Comparison of ENCODE assay signal across 22 cellular contexts in the genomic region with DNA sequence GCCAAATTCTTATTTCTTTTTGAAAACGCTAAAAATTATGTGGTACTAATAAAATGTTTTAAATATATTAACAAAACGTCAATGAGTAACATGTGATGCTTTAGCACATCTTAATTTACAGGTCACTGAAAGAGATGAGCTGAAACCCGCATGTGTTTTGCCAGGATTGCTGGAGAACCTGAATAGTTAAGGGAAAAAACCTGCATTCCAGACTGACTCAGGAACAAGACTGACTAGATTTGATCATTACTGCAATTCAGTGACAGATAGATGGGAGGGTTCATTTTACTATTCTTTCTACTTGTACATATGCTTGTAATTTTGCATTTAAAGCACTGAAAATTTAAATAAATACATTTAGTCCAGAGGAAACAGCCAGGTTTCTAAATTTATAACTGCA.
A peak's percentile ranks its signal among the peaks of the same experiment; 100 is the strongest.
DNase-seq lines count a peak whose midpoint lies in the region; ATAC-seq and TF ChIP-seq lines count a peak whose summit lies in the region.
"Had no signal": no experiment of that assay in that cellular context is flagged by ENCODE, and none has a peak within 500 bp of the region (broad histone marks: within the 10 kb centered on the region; RNA-seq: fewer than 3 reads in every experiment).

No MANE protein-coding gene starts in this region.

- H3K9ac ChIP-seq in GM23248 (peak overlapping the region; percentile 82), PC-3 (ENCODE audit: low read length) (no peak overlapping the region)

- no peak overlapping the region for H3K27ac Mint-ChIP-seq in CD4-positive, alpha-beta memory T cell

- TF ChIP-seq CTCF in PC-3 (conservative IDR thresholded peaks at IDR 0.05; ENCODE audit: low read depth, low read length) (no peak), choroid plexus epithelial cell (conservative IDR thresholded peaks at IDR 0.05; ENCODE audit: low read depth, low read length) (no peak), foreskin fibroblast (IDR thresholded peaks at IDR 0.05; ENCODE audit: low read depth, low read length) (no peak)

- H3F3A ChIP-seq in GM23248 (ENCODE audit: insufficient read depth) (peaks cover 11% of the 10 kb centered on the region; the same call in 1 of the 2 replicates), PC-3 (ENCODE audit: low read length, unreplicated experiment) (no peaks in the 10 kb centered on the region)

- H3K9me3 Mint-ChIP-seq in CD4-positive, alpha-beta memory T cell: peaks cover 0 to 3% (median 0%) of the 10 kb centered on the region in 8 donors

- ATAC-seq in PC-3 (peak; percentile 51; the same call in 1 of the 2 replicates), HG02852 (IDR thresholded peaks at IDR 0.05; ENCODE audit: unreplicated experiment) (no peak)
- ATAC-seq: gastrocnemius medialis, HCT116, left ventricle myocardium superior, right lobe of liver had no signal

- POLR2A ChIA-PET in PC-3 (lab: Charles Lee; ENCODE audit: unreplicated experiment): no interaction called here
- POLR2A ChIA-PET in CD4-positive, alpha-beta memory T cell (lab: Charles Lee; ENCODE audit: partially characterized antibody): no interaction called here

- H3K4me2 ChIP-seq in GM23248 (ENCODE audit: unreplicated experiment): peak overlapping the region; percentile 84
- H3K4me2 ChIP-seq in PC-3 (ENCODE audit: low read length): peak overlapping the region; percentile 10; the same call in 1 of the 2 replicates

- no peaks in the 10 kb centered on the region for H4K20me1 ChIP-seq in GM23248 (ENCODE audit: insufficient read depth)
- 0 out of 2 replicates have a peak, but pooled peaks cover 5% of the 10 kb centered on the region for H4K20me1 ChIP-seq in PC-3 (ENCODE audit: low read length)

- H3K4me3 Mint-ChIP-seq in CD4-positive, alpha-beta memory T cell: no peak overlapping the region

- H3K4me3 ChIP-seq in GM23248 (peak overlapping the region; percentile 62), PC-3 (ENCODE audit: low read length) (no peak overlapping the region), choroid plexus epithelial cell (ENCODE audit: low read depth, low read length) (no peak overlapping the region), mesodermal cell (ENCODE audit: extremely low read depth, insufficient read depth, low read length, poor library complexity, severe bottlenecking) (no peak overlapping the region), foreskin fibroblast (ENCODE audit: low read depth in 1 of 2, low read length in 2 of 2) (no peak overlapping the region)
- no peak overlapping the region for H3K4me3 ChIP-seq in CD4-positive, alpha-beta memory T cell (ENCODE audit: low read length in 2 of 2)
- H3K4me3 ChIP-seq: adrenal gland, gastrocnemius medialis, right lobe of liver had no signal

- 17 to 18% methylated on average over 3 of the region's 3 CpGs for whole genome bisulfite sequencing in GM23248 (ENCODE audit: low coverage in 1 of 2, low lambda C conversion rate in 2 of 2, missing lambda C conversion rate in 2 of 2), 2 experiments
- 100% methylated on average over 1 of the region's 3 CpGs; no CpG with 5 or more reads in 1 of the 2 experiments for WGBS in mesodermal cell (ENCODE audit: insufficient coverage in 2 of 2), 2 experiments

- DNase-seq in GM23248 (peak; percentile 60), PC-3 (peak; percentile 76), choroid plexus epithelial cell (ENCODE audit: low read depth) (peak; percentile 39), cerebellar cortex (ENCODE audit: low spot score) (no peak), foreskin fibroblast (no peak)
- DNase-seq in CD4-positive, alpha-beta memory T cell: no peak
- DNase-seq: adrenal gland; cerebellar nuclear complex; gastrocnemius medialis; Kasumi-1; left ventricle myocardium superior; NCI-H1105; NCI-H2081 treated with DMSO at 0.1 percent for 48 hours; NCI-H748 treated with DMSO at 0.1 percent for 48 hours; occipital lobe; right lobe of liver; stimulated activated naive CD4-positive, alpha-beta T cell treated with Interleukin-2 at 50 U/mL for 16 hours; T-helper 9 cell had no signal

- H3K4me1 ChIP-seq in GM23248 (ENCODE audit: insufficient read depth) (peaks cover 23% of the 10 kb centered on the region), PC-3 (ENCODE audit: insufficient read depth, low read length) (peaks cover 17% of the 10 kb centered on the region), mesodermal cell (ENCODE audit: control insufficient read depth, insufficient read depth, low read length, poor library complexity, severe bottlenecking) (peaks cover 11% of the 10 kb centered on the region)
- H3K4me1 ChIP-seq in CD4-positive, alpha-beta memory T cell (ENCODE audit: insufficient read depth, low read length): no peaks in the 10 kb centered on the region
- H3K4me1 ChIP-seq: gastrocnemius medialis, right lobe of liver had no signal

- H3K9me3 ChIP-seq in GM23248 (ENCODE audit: low read depth): no peaks in the 10 kb centered on the region
- H3K9me3 ChIP-seq in PC-3 (ENCODE audit: low read length): no peaks in the 10 kb centered on the region
- H3K9me3 ChIP-seq in mesodermal cell (ENCODE audit: control insufficient read depth, low read length): no peaks in the 10 kb centered on the region
- no peaks in the 10 kb centered on the region for H3K9me3 ChIP-seq in CD4-positive, alpha-beta memory T cell (ENCODE audit: control insufficient read depth in 1 of 2, low read length in 2 of 2)
- H3K9me3 ChIP-seq: adrenal gland, gastrocnemius medialis, right lobe of liver, tibial nerve had no signal

- in situ Hi-C loops in GM23248 (cut with MboI): no loop called here

- H3K27me3 ChIP-seq in GM23248 (replicated peaks; ENCODE audit: insufficient read depth) (no peaks in the 10 kb centered on the region), PC-3 (ENCODE audit: low read length) (no peaks in the 10 kb centered on the region)
- no peaks in the 10 kb centered on the region for H3K27me3 ChIP-seq in CD4-positive, alpha-beta memory T cell (ENCODE audit: insufficient read depth, low read length)
- H3K27me3 ChIP-seq: adrenal gland, gastrocnemius medialis, right lobe of liver, tibial nerve had no signal

- intact Hi-C loops in PC-3 (cut with micrococcal nuclease): no loop called here
- intact Hi-C loops in CD4-positive, alpha-beta memory T cell (cut with micrococcal nuclease): no loop called here

- BruUV-seq in PC-3 (replicated peaks; lab: Mats Ljungman, UMichigan): no TSS peak

- CTCF ChIA-PET in PC-3 (lab: Charles Lee): no interaction called here
- CTCF ChIA-PET in CD4-positive, alpha-beta memory T cell (lab: Charles Lee; ENCODE audit: partially characterized antibody): no interaction called here

- H2AFZ ChIP-seq in GM23248 (peak overlapping the region; percentile 47; the same call in 1 of the 2 replicates), PC-3 (ENCODE audit: low read length) (no peak overlapping the region)

- H3K36me3 ChIP-seq in GM23248 (ENCODE audit: low read depth) (no peaks in the 10 kb centered on the region), PC-3 (ENCODE audit: low read depth, low read length) (peaks cover 3% of the 10 kb centered on the region; the same call in 1 of the 2 replicates), mesodermal cell (ENCODE audit: control insufficient read depth, insufficient read depth, low read length) (peaks cover 16% of the 10 kb centered on the region)
- no peaks in the 10 kb centered on the region for H3K36me3 ChIP-seq in CD4-positive, alpha-beta memory T cell (ENCODE audit: insufficient read depth, low read length)
- H3K36me3 ChIP-seq: adrenal gland, gastrocnemius medialis, right lobe of liver had no signal

- H3K4me1 Mint-ChIP-seq in CD4-positive, alpha-beta memory T cell: peaks cover 0 to 4% (median 2%) of the 10 kb centered on the region in 4 donors

- H3K79me2 ChIP-seq in GM23248 (ENCODE audit: insufficient read depth): peaks cover 79% of the 10 kb centered on the region
- peaks cover 79% of the 10 kb centered on the region for H3K79me2 ChIP-seq in PC-3 (ENCODE audit: low read length)

- H3K36me3 Mint-ChIP-seq in CD4-positive, alpha-beta memory T cell: peaks cover 0 to 7% of the 10 kb centered on the region in 2 donors

- H3K9me2 ChIP-seq in GM23248 (ENCODE audit: insufficient read depth) (no peaks in the 10 kb centered on the region), PC-3 (replicated peaks; ENCODE audit: low read length) (no peaks in the 10 kb centered on the region)

- peak overlapping the region; percentile 82 for H3K27ac ChIP-seq in GM23248
- peak overlapping the region; percentile 13 for H3K27ac ChIP-seq in PC-3 (ENCODE audit: low read length)
- H3K27ac ChIP-seq in mesodermal cell (ENCODE audit: low read depth, low read length, severe bottlenecking): peak overlapping the region; percentile 18
- H3K27ac ChIP-seq in CD4-positive, alpha-beta memory T cell (ENCODE audit: low read depth, low read length): no peak overlapping the region
- H3K27ac ChIP-seq: adrenal gland, gastrocnemius medialis, right lobe of liver had no signal

- H3K27me3 Mint-ChIP-seq in CD4-positive, alpha-beta memory T cell: no peaks in the 10 kb centered on the region

Comparison
In these comparisons a context has a peak if more than half of its experiments do, and no peak if none do; other contexts are left out.
1. DNase-seq: peak in GM23248 (single experiment), PC-3 (single experiment) and choroid plexus epithelial cell (single experiment); none in cerebellar cortex (single experiment), foreskin fibroblast (0 of 2) and CD4-positive, alpha-beta memory T cell (0 of 5).